7 cellular contexts compared by ENCODE assay signal in genomic region chr15:89654847-89655805, GRCh38. TPM values are rescaled to one million over a fixed set of nuclear protein-coding genes. Genes with fewer than 3 reads are reported as not detected.
DNase-seq lines count a peak whose midpoint lies in the region; ATAC-seq and TF ChIP-seq lines count a peak whose summit lies in the region.

Gene KIF7 (minus strand): TSS chr15:89655467. CDS start chr15:89652930, 2,537 bp downstream.

- intact Hi-C loops in left ventricle myocardium inferior (cut with micrococcal nuclease) (no loop called here), prostate gland (cut with DNase I) (no loop called here)

- TF ChIP-seq POLR2A in prostate gland (IDR thresholded peaks at IDR 0.05), result no peak

- H3K4me3 ChIP-seq in left ventricle myocardium inferior, result peak within 1 kb of the TSS; percentile 78
- peak within 1 kb of the TSS; percentile 42 to 52 for H3K4me3 ChIP-seq in prostate gland

- H3K27me3 ChIP-seq in left ventricle myocardium inferior (ENCODE audit: low read depth) (peaks cover 16% of the 10 kb centered on the region), prostate gland (replicated peaks; ENCODE audit: insufficient read depth) (no peaks in the 10 kb centered on the region)

- H3K9me3 Mint-ChIP-seq in activated naive CD4-positive, alpha-beta T cell treated with anti-CD3 and anti-CD28 coated beads, Interleukin-2, amount 50 U/mL, for 72 hours, result no peaks in the 10 kb centered on the region

- peak; percentile 55 to 78 for ATAC-seq in activated naive CD4-positive, alpha-beta T cell treated with anti-CD3 and anti-CD28 coated beads, Interleukin-2, amount 50 U/mL, for 72 hours

- no peaks in the 10 kb centered on the region for H3K36me3 ChIP-seq in left ventricle myocardium inferior
- H3K36me3 ChIP-seq in prostate gland, result no peaks in the 10 kb centered on the region

- WGBS in prostate gland, result 1% methylated on average over 50 of the region's 87 CpGs

- H3K9me3 ChIP-seq in left ventricle myocardium inferior (replicated peaks), result no peaks in the 10 kb centered on the region
- H3K9me3 ChIP-seq in prostate gland, result no peaks in the 10 kb centered on the region

- H3K27ac ChIP-seq in left ventricle myocardium inferior (replicated peaks) (no peak within 1 kb of the TSS), prostate gland (peak within 1 kb of the TSS; percentile 37 to 38)

- peak; percentile 89 for DNase-seq in GM10266 (ENCODE audit: extremely low spot score)
- peak; percentile 25 for DNase-seq in LoVo (ENCODE audit: low spot score)
- no peak for DNase-seq in activated naive CD4-positive, alpha-beta T cell treated with anti-CD3 and anti-CD28 coated beads, Interleukin-2, amount 50 U/mL, for 72 hours (ENCODE audit: low spot score in 2 of 2)
- no peak for DNase-seq in left ventricle myocardium inferior
- no peak for DNase-seq in prostate gland (ENCODE audit: low spot score)
- DNase-seq in mucosa of gallbladder (ENCODE audit: low spot score), result no peak
- no peak for DNase-seq in NCI-H510A treated with DMSO at 0.1 percent for 48 hours (lab: John Stamatoyannopoulos, UW)

- H3K27ac Mint-ChIP-seq in activated naive CD4-positive, alpha-beta T cell treated with anti-CD3 and anti-CD28 coated beads, Interleukin-2, amount 50 U/mL, for 72 hours, result peak within 1 kb of the TSS; percentile 42 to 51

- TF ChIP-seq CTCF in GM10266 (IDR thresholded peaks at IDR 0.05; ENCODE audit: control insufficient read depth, insufficient read depth, low read depth, missing control alignments) (no peak), left ventricle myocardium inferior (IDR thresholded peaks at IDR 0.05; ENCODE audit: borderline replicate concordance) (no peak), prostate gland (IDR thresholded peaks at IDR 0.05) (no peak)

- H3K36me3 Mint-ChIP-seq in activated naive CD4-positive, alpha-beta T cell treated with anti-CD3 and anti-CD28 coated beads, Interleukin-2, amount 50 U/mL, for 72 hours, result peaks cover 7 to 12% of the 10 kb centered on the region in 2 donors

- H3K4me1 ChIP-seq in left ventricle myocardium inferior, result peaks cover 21% of the 10 kb centered on the region
- H3K4me1 ChIP-seq in prostate gland (replicated peaks), result no peaks in the 10 kb centered on the region

RNA-seq across cellular contexts. Expression of gene KIF7, which starts in this region (rescaled TPM):
- total RNA-seq in activated naive CD4-positive, alpha-beta T cell treated with anti-CD3 and anti-CD28 coated beads, Interleukin-2, amount 50 U/mL, for 72 hours, result 1 to 10 TPM; 1.4 to 4.6 TPM
- total RNA-seq in left ventricle myocardium inferior (2.4 TPM), prostate gland (10 to 100 TPM in 1 of 2 donors, 1 to 10 TPM in 1; 4.1 to 10.3 TPM), mucosa of gallbladder (6.1 TPM)

Comparison
In these comparisons a context has a peak if more than half of its experiments do, and no peak if none do; other contexts are left out.
1. DNase-seq: peak in GM10266 (single experiment) and LoVo (single experiment); none in activated naive CD4-positive, alpha-beta T cell treated with anti-CD3 and anti-CD28 coated beads, Interleukin-2, amount 50 U/mL, for 72 hours (0 of 2), left ventricle myocardium inferior (single experiment), prostate gland (single experiment), mucosa of gallbladder (single experiment) and NCI-H510A treated with DMSO at 0.1 percent for 48 hours (single experiment).